In genomic region chrX:12992544-12993118, GRCh38 we compare ENCODE assay signal across 17 cellular contexts. TPM values are rescaled to one million over a fixed set of nuclear protein-coding genes. Genes with fewer than 3 reads are reported as not detected.
"Had no signal": no experiment of that assay in that cellular context is flagged by ENCODE, and none has a peak within 500 bp of the region (broad histone marks: within the 10 kb centered on the region; RNA-seq: fewer than 3 reads in every experiment).

No MANE protein-coding gene starts in this region.

- H3K9me3 ChIP-seq: gastroesophageal sphincter, heart right ventricle, tibial artery, uterus had no signal

- H3K27me3 ChIP-seq: gastroesophageal sphincter, tibial artery, uterus had no signal

- H3K27me3 Mint-ChIP-seq: activated naive CD8-positive, alpha-beta T cell treated with anti-CD3 and anti-CD28 coated beads, Interleukin-2, amount 50 U/mL, for 24 hours had no signal

- H3K27ac Mint-ChIP-seq: activated naive CD8-positive, alpha-beta T cell treated with anti-CD3 and anti-CD28 coated beads, Interleukin-2, amount 50 U/mL, for 24 hours; activated T-cell treated with anti-CD3 and anti-CD28 coated beads, Interleukin-2, amount 50 U/mL, for 24 hours; naive B cell had no signal

- H3K4me3 Mint-ChIP-seq: activated naive CD8-positive, alpha-beta T cell treated with anti-CD3 and anti-CD28 coated beads, Interleukin-2, amount 50 U/mL, for 24 hours; activated T-cell treated with anti-CD3 and anti-CD28 coated beads, Interleukin-2, amount 50 U/mL, for 24 hours had no signal

- H3K27ac ChIP-seq: parathyroid adenoma, tibial artery had no signal

- DNase-seq: activated effector memory CD4-positive, alpha-beta T cell treated with anti-CD3 and anti-CD28 coated beads, Interleukin-2, amount 50 U/mL, for 16 hours; activated naive CD8-positive, alpha-beta T cell treated with anti-CD3 and anti-CD28 coated beads, Interleukin-2, amount 50 U/mL, for 24 hours; activated T-cell treated with anti-CD3 and anti-CD28 coated beads, Interleukin-2, amount 50 U/mL, for 24 hours; aorta; heart right ventricle; left colon; mammary epithelial cell; naive B cell; stimulated activated CD4-positive, alpha-beta T cell treated with anti-CD3 and anti-CD28 coated beads, Interleukin-1b, Interleukin-23, amount 100 ng/mL, for 48 hours; tibial artery; uterus had no signal

- H3K36me3 ChIP-seq: gastroesophageal sphincter, heart right ventricle, tibial artery, uterus had no signal

- H3K9me3 Mint-ChIP-seq: activated T-cell treated with anti-CD3 and anti-CD28 coated beads, Interleukin-2, amount 50 U/mL, for 24 hours had no signal

- ATAC-seq: activated naive CD8-positive, alpha-beta T cell treated with anti-CD3 and anti-CD28 coated beads, Interleukin-2, amount 50 U/mL, for 24 hours; gastroesophageal sphincter; heart right ventricle; left colon had no signal

- H3K4me3 ChIP-seq: gastroesophageal sphincter, heart right ventricle, tibial artery, uterus had no signal

- H3K4me1 ChIP-seq: parathyroid adenoma, uterus had no signal

RNA-seq across cellular contexts. Expression of gene FAM9C, which starts 51.8 kb away (rescaled TPM):
- total RNA-seq: aorta; dermis microvascular lymphatic vessel endothelial cell; epithelial cell of proximal tubule; gastroesophageal sphincter; mammary epithelial cell; mononuclear cell; T-helper 2 cell treated with Interferon-gamma antibody and Interleukin-4, amounts not matched to agents 100 ng/mL and 5 ng/mL, for 36 hours had no signal
